Comparison of ENCODE assay signal across 1 cellular context in genomic region chr1:70706381-70707173, GRCh38.
TF ChIP-seq lines count a peak whose summit lies in the region.

No MANE protein-coding gene starts in this region.

TF ChIP-seq in H1, 55 proteins besides CTCF, POLR2A, EP300 and RAD21 (continued from another document):
- TF ChIP-seq SIRT6 (IDR thresholded peaks at IDR 0.05; ENCODE audit: low read length), result no peak
- TF ChIP-seq TBP (IDR thresholded peaks at IDR 0.05; ENCODE audit: low read depth, low read length), result peak; percentile 34; the same call in 1 of the 2 replicates
- TF ChIP-seq MAX (IDR thresholded peaks at IDR 0.05), result peak; percentile 64
- no peak for TF ChIP-seq GABPA (IDR thresholded peaks at IDR 0.05; ENCODE audit: borderline replicate concordance, insufficient read depth, low read length)
- no peak for TF ChIP-seq TAF7 (optimal IDR thresholded peaks at IDR 0.05; ENCODE audit: borderline replicate concordance, low read depth, low read length)
- TF ChIP-seq E2F6 (IDR thresholded peaks at IDR 0.05), result peak; percentile 44; the same call in 1 of the 2 replicates
- no peak for TF ChIP-seq CBX5 (IDR thresholded peaks at IDR 0.05; ENCODE audit: low read depth, low read length)
- no peak for TF ChIP-seq JUN (IDR thresholded peaks at IDR 0.05; ENCODE audit: low read depth, low read length)
- peak; percentile 67 for TF ChIP-seq PHF8 (conservative IDR thresholded peaks at IDR 0.05; ENCODE audit: low read depth, low read length)
- TF ChIP-seq SAP30 (IDR thresholded peaks at IDR 0.05; ENCODE audit: insufficient read depth, insufficient replicate concordance, low read length), result no peak
- TF ChIP-seq BACH1 (IDR thresholded peaks at IDR 0.05; ENCODE audit: low read length), result no peak
- TF ChIP-seq BCL11A (IDR thresholded peaks at IDR 0.05; ENCODE audit: low read depth in 2 of 2, low read length in 2 of 2), result no peak
- no peak for TF ChIP-seq CHD7 (IDR thresholded peaks at IDR 0.05; ENCODE audit: insufficient replicate concordance, low read length)
- no peak for TF ChIP-seq MAFK (IDR thresholded peaks at IDR 0.05; ENCODE audit: low read depth, low read length)
- TF ChIP-seq KDM5A (IDR thresholded peaks at IDR 0.05; ENCODE audit: low read length), result no peak
- TF ChIP-seq RBBP5 (IDR thresholded peaks at IDR 0.05; ENCODE audit: borderline replicate concordance, low read depth, low read length), result peak; percentile 82
